20 cellular contexts compared by ENCODE assay signal in the genomic region with DNA sequence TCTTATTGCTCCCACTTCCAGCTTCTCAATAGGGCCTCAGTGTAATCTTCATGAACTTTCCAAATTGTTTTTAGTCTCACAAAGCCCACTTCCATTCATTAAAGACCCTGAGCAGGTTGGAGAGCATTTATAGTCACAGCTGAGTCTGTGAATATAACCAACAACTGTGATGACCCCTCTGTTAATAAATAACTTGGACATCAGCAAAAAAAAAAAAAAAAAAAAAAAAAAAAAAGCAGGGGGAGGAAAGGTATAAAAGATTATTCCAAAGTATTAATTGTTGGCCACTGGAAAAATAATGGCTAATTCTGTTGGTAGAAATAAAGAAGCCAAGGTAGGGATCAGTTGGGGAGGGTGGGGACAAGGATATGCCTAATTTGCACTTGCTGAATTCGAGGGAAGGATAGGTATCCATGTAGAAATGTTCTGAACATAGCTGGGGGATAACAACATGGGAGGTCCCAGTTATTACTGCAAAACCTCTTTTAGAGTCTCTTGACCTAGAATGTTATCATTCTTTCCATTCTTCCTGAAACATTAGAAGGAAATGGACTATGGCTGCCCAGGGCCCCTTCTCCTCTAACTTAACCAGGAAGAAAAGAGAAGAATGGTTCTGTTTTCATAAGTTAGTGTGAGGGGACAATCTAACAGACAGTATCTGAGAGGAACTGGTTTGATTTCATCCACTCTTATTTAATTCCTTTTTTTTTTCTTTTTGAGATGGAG. TPM values are rescaled to one million over a fixed set of nuclear protein-coding genes. Genes with fewer than 3 reads are reported as not detected.
DNase-seq lines count a peak whose midpoint lies in the region; ATAC-seq, FAIRE-seq and TF ChIP-seq lines count a peak whose summit lies in the region.
"Had no signal": no experiment of that assay in that cellular context is flagged by ENCODE, and none has a peak within 500 bp of the region (broad histone marks: within the 10 kb centered on the region; RNA-seq: fewer than 3 reads in every experiment).

No MANE protein-coding gene starts in this region.

- peak overlapping the region; percentile 73 for H3K4me3 Mint-ChIP-seq in T-helper 17 cell
- H3K4me3 Mint-ChIP-seq in stimulated activated effector memory CD8-positive, alpha-beta T cell treated with anti-CD3 and anti-CD28 coated beads, Interleukin-12 subunit alpha, Interleukin-12 subunit beta, amount 100 ng/mL, for 72 hours = no peak overlapping the region

- 100% methylated on average over 1 of the region's 1 CpG for WGBS in HepG2 (ENCODE audit: low lambda C conversion rate)
- WGBS in right lobe of liver (ENCODE audit: insufficient coverage, low coverage, low lambda C conversion rate, missing lambda C conversion rate) = 93% methylated on average over 1 of the region's 1 CpG
- WGBS in hepatocyte (ENCODE audit: low lambda C conversion rate, missing lambda C conversion rate) = 60% methylated on average over 1 of the region's 1 CpG

- in situ Hi-C loops in HepG2 (cut with HindIII; ENCODE audit: extremely low pct_ligation_motif_present, low pct_unique_long_range_greater_than_20kb) = no loop called here

- H3K4me2 ChIP-seq in HepG2 (ENCODE audit: low read depth, low read length) = no peak overlapping the region
- no peak overlapping the region for H3K4me2 ChIP-seq in hepatocyte

- H3K4me3 ChIP-seq in HepG2 (replicated peaks in 1 of 3; ENCODE audit: insufficient read depth in 1 of 3, low read depth in 2 of 3, low read length in 3 of 3) = no peak overlapping the region
- H3K4me3 ChIP-seq in right lobe of liver = no peak overlapping the region
- H3K4me3 ChIP-seq in hepatocyte = no peak overlapping the region
- H3K4me3 ChIP-seq: Peyer's patch had no signal

- H3K9me2 ChIP-seq in hepatocyte (replicated peaks; ENCODE audit: insufficient read depth) = no peaks in the 10 kb centered on the region

- no peak for TF ChIP-seq CTCF in HepG2 (CRISPR knock-in tag; IDR thresholded peaks at IDR 0.05)
- TF ChIP-seq CTCF in right lobe of liver (IDR thresholded peaks at IDR 0.05) = no peak
- TF ChIP-seq CTCF in hepatocyte (IDR thresholded peaks at IDR 0.05; ENCODE audit: poor library complexity) = no peak

- peaks cover 61% of the 10 kb centered on the region for H3K4me1 ChIP-seq in HepG2 (ENCODE audit: insufficient read depth, low read length)
- no peaks in the 10 kb centered on the region for H3K4me1 ChIP-seq in right lobe of liver
- peaks cover 34% of the 10 kb centered on the region for H3K4me1 ChIP-seq in hepatocyte (ENCODE audit: insufficient read depth)

- H3K9ac ChIP-seq in HepG2 (ENCODE audit: insufficient read depth, low read depth, low read length) = no peak overlapping the region

- H3K36me3 ChIP-seq in HepG2 (replicated peaks in 1 of 2; ENCODE audit: control insufficient read depth in 1 of 2, insufficient read depth in 2 of 2, low read length in 2 of 2) (peaks cover 0 to 10% of the 10 kb centered on the region in 2 experiments; a peak in 1 of 5 replicates), right lobe of liver (no peaks in the 10 kb centered on the region), hepatocyte (replicated peaks; ENCODE audit: insufficient read depth, low read depth) (no peaks in the 10 kb centered on the region)
- H3K36me3 ChIP-seq: Peyer's patch had no signal

- no peak for DNase-seq in HepG2 (ENCODE audit: low spot score)
- DNase-seq in right lobe of liver = no peak
- no peak for DNase-seq in T-helper 17 cell
- no peak for DNase-seq in hepatocyte (ENCODE audit: low spot score)
- DNase-seq in stimulated activated effector memory CD8-positive, alpha-beta T cell treated with anti-CD3 and anti-CD28 coated beads, Interleukin-12 subunit alpha, Interleukin-12 subunit beta, amount 100 ng/mL, for 72 hours (ENCODE audit: low spot score in 2 of 2) = no peak
- no peak for DNase-seq in NCI-H748 (lab: John Stamatoyannopoulos, UW; ENCODE audit: unreplicated experiment)
- no peak for DNase-seq in islet precursor cell
- DNase-seq: ACHN; CD4-positive, alpha-beta memory T cell; DMS79 treated with DMSO at 0.1 percent for 48 hours; GDM1; MM.1S; NCI-H1105 treated with DMSO at 0.1 percent for 48 hours; NCI-H187 treated with DMSO at 0.1 percent for 48 hours; NCI-H2171; NCI-H82; Peyer's patch; SHP77 treated with DMSO at 0.1 percent for 48 hours had no signal

- no peaks in the 10 kb centered on the region for H3K9me3 ChIP-seq in HepG2 (ENCODE audit: low read length)
- no peaks in the 10 kb centered on the region for H3K9me3 ChIP-seq in right lobe of liver
- no peaks in the 10 kb centered on the region for H3K9me3 ChIP-seq in T-helper 17 cell (ENCODE audit: control insufficient read depth, low read length, poor library complexity, severe bottlenecking)
- H3K9me3 ChIP-seq in hepatocyte (ENCODE audit: low read depth) = no peaks in the 10 kb centered on the region
- H3K9me3 ChIP-seq: Peyer's patch had no signal

- no peaks in the 10 kb centered on the region for H3K9me3 Mint-ChIP-seq in stimulated activated effector memory CD8-positive, alpha-beta T cell treated with anti-CD3 and anti-CD28 coated beads, Interleukin-12 subunit alpha, Interleukin-12 subunit beta, amount 100 ng/mL, for 72 hours

- no peaks in the 10 kb centered on the region for H3K27me3 Mint-ChIP-seq in T-helper 17 cell
- H3K27me3 Mint-ChIP-seq: CD4-positive, alpha-beta memory T cell had no signal

- no peaks in the 10 kb centered on the region for H3K36me3 Mint-ChIP-seq in T-helper 17 cell (ENCODE audit: low read depth)
- no peaks in the 10 kb centered on the region for H3K36me3 Mint-ChIP-seq in stimulated activated effector memory CD8-positive, alpha-beta T cell treated with anti-CD3 and anti-CD28 coated beads, Interleukin-12 subunit alpha, Interleukin-12 subunit beta, amount 100 ng/mL, for 72 hours
- H3K36me3 Mint-ChIP-seq: CD4-positive, alpha-beta memory T cell had no signal

- TF ChIP-seq POLR2A in HepG2 (IDR thresholded peaks at IDR 0.05; ENCODE audit: insufficient read depth in 1 of 2, low read depth in 2 of 2, low read length in 2 of 2) (no peak), right lobe of liver (IDR thresholded peaks at IDR 0.05) (no peak)

- H3K4me1 Mint-ChIP-seq in T-helper 17 cell = peaks cover 29% of the 10 kb centered on the region
- H3K4me1 Mint-ChIP-seq in stimulated activated effector memory CD8-positive, alpha-beta T cell treated with anti-CD3 and anti-CD28 coated beads, Interleukin-12 subunit alpha, Interleukin-12 subunit beta, amount 100 ng/mL, for 72 hours = peaks cover 29% of the 10 kb centered on the region

- H4K20me1 ChIP-seq in HepG2 (ENCODE audit: insufficient read depth, low read length) = peaks cover 17% of the 10 kb centered on the region; the same call in 1 of the 2 replicates
- no peaks in the 10 kb centered on the region for H4K20me1 ChIP-seq in hepatocyte (ENCODE audit: insufficient read depth, poor library complexity, severe bottlenecking)

- H3K27me3 ChIP-seq in HepG2 (ENCODE audit: control insufficient read depth in 1 of 2, insufficient read depth in 2 of 2, low read length in 2 of 2) (no peaks in the 10 kb centered on the region), right lobe of liver (no peaks in the 10 kb centered on the region), hepatocyte (no peaks in the 10 kb centered on the region)
- H3K27me3 ChIP-seq: Peyer's patch had no signal

- CTCF ChIA-PET in HepG2 (lab: Yijun Ruan, JAX; ENCODE audit: low intra/inter-chr PET ratio, low total read pairs) = no interaction called here

- POLR2A ChIA-PET in HepG2 (lab: Yijun Ruan, JAX) = no interaction called here

- FAIRE-seq in HepG2 (lab: Jason Lieb, UNC) = no peak
- FAIRE-seq: D721Med had no signal

- peak; percentile 25; the same call in 1 of the 3 replicates for ATAC-seq in HepG2
- ATAC-seq in right lobe of liver = no peak
- ATAC-seq in T-helper 17 cell = no peak
- ATAC-seq in stimulated activated effector memory CD8-positive, alpha-beta T cell treated with anti-CD3 and anti-CD28 coated beads, Interleukin-12 subunit alpha, Interleukin-12 subunit beta, amount 100 ng/mL, for 72 hours = no peak
- no peak for ATAC-seq in GM18498 (IDR thresholded peaks at IDR 0.05; ENCODE audit: unreplicated experiment)

- no peak for TF ChIP-seq EP300 in HepG2 (IDR thresholded peaks at IDR 0.05; ENCODE audit: low read depth in 2 of 2, low read length in 2 of 2)
- TF ChIP-seq EP300 in HepG2 (CRISPR knock-in tag; IDR thresholded peaks at IDR 0.05; ENCODE audit: borderline replicate concordance) = no peak

- H3K27ac Mint-ChIP-seq in T-helper 17 cell = peak overlapping the region; percentile 39
- H3K27ac Mint-ChIP-seq in stimulated activated effector memory CD8-positive, alpha-beta T cell treated with anti-CD3 and anti-CD28 coated beads, Interleukin-12 subunit alpha, Interleukin-12 subunit beta, amount 100 ng/mL, for 72 hours = peak overlapping the region; percentile 26

- BruUV-seq in HepG2 (replicated peaks; lab: Mats Ljungman, UMichigan) = no TSS peak

- H3K27ac ChIP-seq in HepG2 (ENCODE audit: extremely low read length, insufficient read depth, low read length) = no peak overlapping the region
- H3K27ac ChIP-seq in right lobe of liver = no peak overlapping the region
- peak overlapping the region; percentile 28 for H3K27ac ChIP-seq in hepatocyte
- H3K27ac ChIP-seq: Peyer's patch had no signal

- H3K79me2 ChIP-seq in HepG2 (ENCODE audit: insufficient read depth, low read length) = peaks cover 46% of the 10 kb centered on the region
- H3K79me2 ChIP-seq in hepatocyte = peaks cover 28% of the 10 kb centered on the region

- H2AFZ ChIP-seq in HepG2 (ENCODE audit: low read length) (no peak overlapping the region), hepatocyte (no peak overlapping the region)

- intact Hi-C loops in HepG2 (cut with micrococcal nuclease; ENCODE audit: unreplicated experiment) = no loop called here
- intact Hi-C loops in right lobe of liver (cut with DNase I) = no loop called here

- no peak for TF ChIP-seq RAD21 in HepG2 (CRISPR knock-in tag; IDR thresholded peaks at IDR 0.05)

RNA-seq across cellular contexts. Expression of a gene that starts 56.5 kb away (rescaled TPM):
- 6.9 and 13.0 TPM in 2 replicates for total RNA-seq in HepG2 (2016; rRNA removed; fragmentation: Illumina TruSeq; extraction: Trizol)
- total RNA-seq in HepG2 (2016; cell fraction: cytosol; rRNA removed; fragmentation: Illumina TruSeq; extraction: Trizol; ENCODE audit: low read depth) = 38.3 and 41.9 TPM in 2 replicates
- total RNA-seq in HepG2 (2016; cell fraction: insoluble cytoplasmic fraction; rRNA removed; fragmentation: Illumina TruSeq; extraction: Trizol) = 6.5 and 11.9 TPM in 2 replicates
- 12.3 and 13.3 TPM in 2 replicates for total RNA-seq in HepG2 (2016; cell fraction: membrane; rRNA removed; fragmentation: Illumina TruSeq; extraction: Trizol)
- total RNA-seq in HepG2 (2016; cell fraction: nucleus; rRNA removed; fragmentation: Illumina TruSeq; extraction: Trizol) = 24.4 and 25.8 TPM in 2 replicates
- polyA plus RNA-seq in HepG2 (2011; rRNA removed) = 11.7 and 11.8 TPM in 2 replicates
- polyA plus RNA-seq in HepG2 (2011; cell fraction: cytosol; rRNA removed) = 4.9 and 6.1 TPM in 2 replicates
- 89.4 and 113 TPM in 2 replicates for polyA plus RNA-seq in HepG2 (2011; cell fraction: nucleus; rRNA removed)
- polyA plus RNA-seq in HepG2 (2012) = 22.3 and 23.9 TPM in 2 replicates
- polyA plus RNA-seq in HepG2 (2016; cell fraction: cytosol; fragmentation: Illumina TruSeq; extraction: Trizol; ENCODE audit: low read depth) = 1.5 and 1.9 TPM in 2 replicates
- polyA plus RNA-seq in HepG2 (2016; cell fraction: insoluble cytoplasmic fraction; fragmentation: Illumina TruSeq; extraction: Trizol; ENCODE audit: low read depth) = 5.1 and 6.3 TPM in 2 replicates
- 3.2 and 3.3 TPM in 2 replicates for polyA plus RNA-seq in HepG2 (2016; cell fraction: membrane; fragmentation: Illumina TruSeq; extraction: Trizol; ENCODE audit: low read depth)
- 31.5 and 34.6 TPM in 2 replicates for polyA plus RNA-seq in HepG2 (2016; cell fraction: nucleus; fragmentation: Illumina TruSeq; extraction: Trizol; ENCODE audit: insufficient read depth, low read depth)
- polyA minus RNA-seq in HepG2 (2011; rRNA and poly(A)+ RNA removed; ENCODE audit: low replicate concordance) = 3.0 and 40.6 TPM in 2 replicates
- polyA minus RNA-seq in HepG2 (2011; cell fraction: cytosol; rRNA and poly(A)+ RNA removed) = 26.1 and 26.2 TPM in 2 replicates
- 112 and 120 TPM in 2 replicates for polyA minus RNA-seq in HepG2 (2011; cell fraction: nucleus; rRNA and poly(A)+ RNA removed)
- 10 to 100 TPM; 16.7 to 31.9 (median 21.1) TPM for total RNA-seq in right lobe of liver
- total RNA-seq in T-helper 17 cell = 1 to 10 TPM; 6.5 to 6.9 TPM
- 15.7 and 17.9 TPM in 2 replicates for total RNA-seq in hepatocyte
- 10.5 and 11.7 TPM in 2 replicates for polyA plus RNA-seq in hepatocyte
